Comparison of ENCODE assay signal across 26 cellular contexts in the genomic region with DNA sequence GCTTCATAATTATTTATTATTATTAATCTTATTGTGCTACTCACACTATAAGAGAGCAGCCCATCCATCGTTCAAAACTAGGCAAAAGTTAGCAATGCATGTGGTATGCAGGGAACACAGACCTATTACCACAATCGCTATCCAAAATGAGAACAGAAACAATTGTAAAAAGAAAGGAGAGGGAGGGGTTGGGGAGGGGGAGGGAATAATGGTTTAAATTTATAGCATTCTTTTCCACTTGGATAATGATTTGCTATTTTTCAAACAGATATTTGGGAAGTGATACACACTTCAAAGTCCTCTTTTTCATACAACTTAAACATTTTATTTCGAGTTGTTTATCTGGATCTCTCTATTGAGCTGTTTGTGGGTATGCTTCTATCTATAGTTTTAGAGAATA.
DNase-seq lines count a peak whose midpoint lies in the region; ATAC-seq, FAIRE-seq and TF ChIP-seq lines count a peak whose summit lies in the region.
"Had no signal": no experiment of that assay in that cellular context is flagged by ENCODE, and none has a peak within 500 bp of the region (broad histone marks: within the 10 kb centered on the region; RNA-seq: fewer than 3 reads in every experiment).

No MANE protein-coding gene starts in this region.

- H3K4me2 ChIP-seq in SK-N-SH: no peak overlapping the region

- no peak for DNase-seq in SK-N-SH
- peak; percentile 72 for DNase-seq in astrocyte of the cerebellum (ENCODE audit: low read depth)
- peak; percentile 69 for DNase-seq in glomerular visceral epithelial cell (ENCODE audit: extremely low spot score)
- DNase-seq in urothelium cell line (ENCODE audit: low spot score): peak; percentile 52
- no peak for DNase-seq in activated T-cell treated with anti-CD3 and anti-CD28 coated beads for 4 hours
- DNase-seq in NCI-H1048 (lab: John Stamatoyannopoulos, UW): no peak
- no peak for DNase-seq in Caco-2
- DNase-seq: activated CD4-positive, alpha-beta T cell treated with anti-CD3 and anti-CD28 coated beads for 48 hours; activated CD8-positive, alpha-beta memory T cell treated with anti-CD3 and anti-CD28 coated beads for 24 hours; activated effector memory CD4-positive, alpha-beta T cell treated with anti-CD3 and anti-CD28 coated beads, Interleukin-2, amount 50 U/mL, for 16 hours; activated naive CD8-positive, alpha-beta T cell treated with anti-CD3 and anti-CD28 coated beads, Interleukin-2, amount 10 ng/mL, durations not matched to agents 7 days and 5 days; activated T-cell treated with anti-CD3 and anti-CD28 coated beads, Interleukin-2, amount 50 U/mL, for 1 hour; body of pancreas; CD4-positive, alpha-beta memory T cell; foreskin keratinocyte; GOT3; left lung; NCI-H187; NCI-H2171; NCI-H510A; NK-92 treated with Interleukin-12 subunit alpha and Interleukin-12 subunit beta, amount 100 ng/mL, for 24 hours; stimulated activated naive CD8-positive, alpha-beta T cell treated with anti-CD3 and anti-CD28 coated beads, Interleukin-15, amount 100 ng/mL, for 72 hours had no signal

- TF ChIP-seq CTCF in SK-N-SH (IDR thresholded peaks at IDR 0.05): no peak
- no peak for TF ChIP-seq CTCF in astrocyte of the cerebellum (IDR thresholded peaks at IDR 0.05; ENCODE audit: low read depth, low read length, missing control alignments)
- no peak for TF ChIP-seq CTCF in Caco-2 (IDR thresholded peaks at IDR 0.05; ENCODE audit: insufficient read depth in 1 of 2, low read depth in 1 of 2, low read length in 1 of 2, severe bottlenecking in 1 of 2, unreplicated experiment in 1 of 2)

- CTCF ChIA-PET in SK-N-SH (lab: Yijun Ruan, JAX) (interaction anchor here (0.7 kb wide), 1 partner anchor 27 kb away, joined by 3 read pairs; no protein-coding TSS in a partner anchor), Caco-2 (lab: Charles Lee) (no interaction called here)

- no peak overlapping the region for H3K9ac ChIP-seq in SK-N-SH

- H3K27me3 ChIP-seq in SK-N-SH (ENCODE audit: insufficient read depth) (no peaks in the 10 kb centered on the region), Caco-2 (replicated peaks; ENCODE audit: control insufficient read depth, insufficient read depth, low read length) (no peaks in the 10 kb centered on the region)
- H3K27me3 ChIP-seq: body of pancreas, foreskin keratinocyte, left lung, vagina had no signal

- no peak overlapping the region for H3K4me3 Mint-ChIP-seq in Caco-2 (ENCODE audit: unreplicated experiment)
- H3K4me3 Mint-ChIP-seq: activated naive CD8-positive, alpha-beta T cell treated with anti-CD3 and anti-CD28 coated beads, Interleukin-2, amount 10 ng/mL, durations not matched to agents 7 days and 5 days; CD4-positive, alpha-beta memory T cell; stimulated activated naive CD8-positive, alpha-beta T cell treated with anti-CD3 and anti-CD28 coated beads, Interleukin-15, amount 100 ng/mL, for 72 hours had no signal

- H3K79me2 ChIP-seq in SK-N-SH (ENCODE audit: insufficient read depth): no peaks in the 10 kb centered on the region

- no peak overlapping the region for H3K27ac ChIP-seq in SK-N-SH (ENCODE audit: low read depth in 2 of 2, low read length in 1 of 2)
- H3K27ac ChIP-seq: 22Rv1, body of pancreas, foreskin keratinocyte, left lung, vagina had no signal

- WGBS in SK-N-SH (ENCODE audit: low lambda C conversion rate): 52% methylated on average over 3 of the region's 3 CpGs

- peaks cover 4% of the 10 kb centered on the region for H3K9me3 Mint-ChIP-seq in Caco-2 (ENCODE audit: unreplicated experiment)
- H3K9me3 Mint-ChIP-seq: activated naive CD8-positive, alpha-beta T cell treated with anti-CD3 and anti-CD28 coated beads, Interleukin-2, amount 10 ng/mL, durations not matched to agents 7 days and 5 days; CD4-positive, alpha-beta memory T cell had no signal

- BruUV-seq in Caco-2 (replicated peaks; lab: Mats Ljungman, UMichigan): no TSS peak

- no peak overlapping the region for H2AFZ ChIP-seq in SK-N-SH (ENCODE audit: low read depth)

- POLR2A ChIA-PET in SK-N-SH (lab: Yijun Ruan, JAX): no interaction called here
- POLR2A ChIA-PET in Caco-2 (lab: Charles Lee): no interaction called here

- TF ChIP-seq EP300 in SK-N-SH (IDR thresholded peaks at IDR 0.05; ENCODE audit: borderline replicate concordance in 1 of 2, low read depth in 1 of 2, low read length in 1 of 2): no peak

- in situ Hi-C loops in astrocyte of the cerebellum (cut with HindIII; ENCODE audit: low sequenced_read_pairs): no loop called here

- H3K4me1 ChIP-seq in SK-N-SH (ENCODE audit: control insufficient read depth in 1 of 2, insufficient read depth in 2 of 2, low read depth in 1 of 2, low read length in 1 of 2): no peaks in the 10 kb centered on the region; a peak in 1 of 4 replicates
- H3K4me1 ChIP-seq in Caco-2: peaks cover 8% of the 10 kb centered on the region; the same call in 1 of the 2 replicates
- H3K4me1 ChIP-seq: body of pancreas, foreskin keratinocyte, left lung had no signal

- H3F3A ChIP-seq in SK-N-SH (replicated peaks; ENCODE audit: insufficient read depth): no peaks in the 10 kb centered on the region

- H3K9me3 ChIP-seq in SK-N-SH (no peaks in the 10 kb centered on the region), Caco-2 (no peaks in the 10 kb centered on the region)
- H3K9me3 ChIP-seq: body of pancreas, left lung, vagina had no signal

- H4K20me1 ChIP-seq in SK-N-SH (ENCODE audit: insufficient read depth): no peaks in the 10 kb centered on the region

- TF ChIP-seq RAD21 in SK-N-SH (IDR thresholded peaks at IDR 0.05; ENCODE audit: low read length): no peak

- no peaks in the 10 kb centered on the region for H3K36me3 ChIP-seq in SK-N-SH (replicated peaks in 1 of 2; ENCODE audit: control insufficient read depth in 1 of 2, insufficient read depth in 2 of 2, low read length in 1 of 2)
- no peaks in the 10 kb centered on the region for H3K36me3 ChIP-seq in Caco-2 (ENCODE audit: control insufficient read depth, insufficient read depth, low read length)
- H3K36me3 ChIP-seq: left lung, vagina had no signal

- H3K4me1 Mint-ChIP-seq in Caco-2 (ENCODE audit: low read depth, unreplicated experiment): no peaks in the 10 kb centered on the region
- H3K4me1 Mint-ChIP-seq: activated naive CD8-positive, alpha-beta T cell treated with anti-CD3 and anti-CD28 coated beads, Interleukin-2, amount 10 ng/mL, durations not matched to agents 7 days and 5 days; CD4-positive, alpha-beta memory T cell; stimulated activated naive CD8-positive, alpha-beta T cell treated with anti-CD3 and anti-CD28 coated beads, Interleukin-15, amount 100 ng/mL, for 72 hours had no signal

- FAIRE-seq in urothelium cell line (lab: Jason Lieb, UNC): no peak

- H3K9me2 ChIP-seq in SK-N-SH: no peaks in the 10 kb centered on the region

- no peaks in the 10 kb centered on the region for H3K36me3 Mint-ChIP-seq in Caco-2 (ENCODE audit: insufficient read depth, unreplicated experiment)
- H3K36me3 Mint-ChIP-seq: activated naive CD8-positive, alpha-beta T cell treated with anti-CD3 and anti-CD28 coated beads, Interleukin-2, amount 10 ng/mL, durations not matched to agents 7 days and 5 days; CD4-positive, alpha-beta memory T cell had no signal

- ATAC-seq in SK-N-SH treated with all-trans-retinoic acid at 6 μM for 48 hours: peak; percentile 63
- ATAC-seq: body of pancreas; foreskin keratinocyte; left lung; Panc1; stimulated activated naive CD8-positive, alpha-beta T cell treated with anti-CD3 and anti-CD28 coated beads, Interleukin-15, amount 100 ng/mL, for 72 hours had no signal

- no peak overlapping the region for H3K4me3 ChIP-seq in SK-N-SH (ENCODE audit: low read depth in 2 of 2, low read length in 1 of 2)
- H3K4me3 ChIP-seq in astrocyte of the cerebellum (ENCODE audit: low read depth, low read length): no peak overlapping the region
- no peak overlapping the region for H3K4me3 ChIP-seq in Caco-2 (ENCODE audit: low read depth, low read length)
- H3K4me3 ChIP-seq: body of pancreas, left lung, vagina had no signal

- H3K27ac Mint-ChIP-seq in Caco-2 (ENCODE audit: unreplicated experiment): no peak overlapping the region
- H3K27ac Mint-ChIP-seq: activated naive CD8-positive, alpha-beta T cell treated with anti-CD3 and anti-CD28 coated beads, Interleukin-2, amount 10 ng/mL, durations not matched to agents 7 days and 5 days; CD4-positive, alpha-beta memory T cell; stimulated activated naive CD8-positive, alpha-beta T cell treated with anti-CD3 and anti-CD28 coated beads, Interleukin-15, amount 100 ng/mL, for 72 hours had no signal

- intact Hi-C loops in Caco-2 (cut with micrococcal nuclease; ENCODE audit: unreplicated experiment): no loop called here

- H3K27me3 Mint-ChIP-seq in Caco-2 (ENCODE audit: insufficient read depth, unreplicated experiment): no peaks in the 10 kb centered on the region
- H3K27me3 Mint-ChIP-seq: activated naive CD8-positive, alpha-beta T cell treated with anti-CD3 and anti-CD28 coated beads, Interleukin-2, amount 10 ng/mL, durations not matched to agents 7 days and 5 days; CD4-positive, alpha-beta memory T cell; stimulated activated naive CD8-positive, alpha-beta T cell treated with anti-CD3 and anti-CD28 coated beads, Interleukin-15, amount 100 ng/mL, for 72 hours had no signal

TF ChIP-seq in SK-N-SH treated with all-trans-retinoic acid at 6 μM for 48 hours, 23 proteins besides CTCF, POLR2A, EP300 and RAD21 (continues in another document):
- TF ChIP-seq ZFP30 (CRISPR knock-in tag; IDR thresholded peaks at IDR 0.05): no peak

TF ChIP-seq in SK-N-SH, 30 proteins besides CTCF, POLR2A, EP300 and RAD21 (continues in another document):
- TF ChIP-seq, protein P1, sequence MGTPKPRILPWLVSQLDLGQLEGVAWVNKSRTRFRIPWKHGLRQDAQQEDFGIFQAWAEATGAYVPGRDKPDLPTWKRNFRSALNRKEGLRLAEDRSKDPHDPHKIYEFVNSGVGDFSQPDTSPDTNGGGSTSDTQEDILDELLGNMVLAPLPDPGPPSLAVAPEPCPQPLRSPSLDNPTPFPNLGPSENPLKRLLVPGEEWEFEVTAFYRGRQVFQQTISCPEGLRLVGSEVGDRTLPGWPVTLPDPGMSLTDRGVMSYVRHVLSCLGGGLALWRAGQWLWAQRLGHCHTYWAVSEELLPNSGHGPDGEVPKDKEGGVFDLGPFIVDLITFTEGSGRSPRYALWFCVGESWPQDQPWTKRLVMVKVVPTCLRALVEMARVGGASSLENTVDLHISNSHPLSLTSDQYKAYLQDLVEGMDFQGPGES (IDR thresholded peaks at IDR 0.05; ENCODE audit: low read depth, low read length): no peak
- TF ChIP-seq POLR2AphosphoS5 (IDR thresholded peaks at IDR 0.05; ENCODE audit: low read depth, low read length): no peak
- TF ChIP-seq, protein P2, sequence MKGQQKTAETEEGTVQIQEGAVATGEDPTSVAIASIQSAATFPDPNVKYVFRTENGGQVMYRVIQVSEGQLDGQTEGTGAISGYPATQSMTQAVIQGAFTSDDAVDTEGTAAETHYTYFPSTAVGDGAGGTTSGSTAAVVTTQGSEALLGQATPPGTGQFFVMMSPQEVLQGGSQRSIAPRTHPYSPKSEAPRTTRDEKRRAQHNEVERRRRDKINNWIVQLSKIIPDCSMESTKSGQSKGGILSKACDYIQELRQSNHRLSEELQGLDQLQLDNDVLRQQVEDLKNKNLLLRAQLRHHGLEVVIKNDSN (IDR thresholded peaks at IDR 0.05; ENCODE audit: borderline replicate concordance, low read depth): no peak
- TF ChIP-seq, protein P3, sequence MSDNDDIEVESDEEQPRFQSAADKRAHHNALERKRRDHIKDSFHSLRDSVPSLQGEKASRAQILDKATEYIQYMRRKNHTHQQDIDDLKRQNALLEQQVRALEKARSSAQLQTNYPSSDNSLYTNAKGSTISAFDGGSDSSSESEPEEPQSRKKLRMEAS (IDR thresholded peaks at IDR 0.05; ENCODE audit: low read depth): no peak

Comparison
In these comparisons a context has a peak if more than half of its experiments do, and no peak if none do; other contexts are left out.
1. DNase-seq: peak in astrocyte of the cerebellum (single experiment), glomerular visceral epithelial cell (single experiment) and urothelium cell line (single experiment); none in SK-N-SH (single experiment), activated T-cell treated with anti-CD3 and anti-CD28 coated beads for 4 hours (single experiment), NCI-H1048 (single experiment) and Caco-2 (0 of 2).